23 cellular contexts compared by ENCODE assay signal in genomic region chr2:118669639-118670038, GRCh38.
"Had no signal": no experiment of that assay in that cellular context is flagged by ENCODE, and none has a peak within 500 bp of the region (broad histone marks: within the 10 kb centered on the region; RNA-seq: fewer than 3 reads in every experiment).

No MANE protein-coding gene starts in this region.

- H3K27me3 Mint-ChIP-seq: activated CD4-positive, alpha-beta T cell treated with anti-CD3 and anti-CD28 coated beads, Interleukin-2, amount 10 ng/mL, durations not matched to agents 24 days and 14 days had no signal

- H3K4me1 ChIP-seq: breast epithelium, upper lobe of right lung had no signal

- H3K36me3 Mint-ChIP-seq: activated naive CD4-positive, alpha-beta T cell treated with anti-CD3 and anti-CD28 coated beads, Interleukin-2, amount 50 U/mL, for 72 hours; naive thymus-derived CD8-positive, alpha-beta T cell had no signal

- H3K9me3 Mint-ChIP-seq: activated CD4-positive, alpha-beta T cell treated with anti-CD3 and anti-CD28 coated beads, Interleukin-2, amount 10 ng/mL, durations not matched to agents 24 days and 14 days; activated naive CD4-positive, alpha-beta T cell treated with anti-CD3 and anti-CD28 coated beads, Interleukin-2, amount 50 U/mL, for 72 hours; dendritic cell treated with granulocyte-macrophage colony-stimulating factor and Interleukin-4, amounts not matched to agents 40 ng/mL and 50 ng/mL, for 4 days; stimulated activated naive CD8-positive, alpha-beta T cell treated with anti-CD3 and anti-CD28 coated beads, Interleukin-15, Interleukin-2, amounts not matched to agents 100 ng/mL and 50 ng/mL, for 24 hours; T-helper 2 cell treated with Interferon-gamma antibody and Interleukin-4, amounts not matched to agents 5 μg/mL and 100 μg/mL, for 36 hours had no signal

- H3K27me3 ChIP-seq: breast epithelium, neutrophil, upper lobe of right lung had no signal

- H3K4me3 ChIP-seq: breast epithelium, mucosa of descending colon, skin epidermis, upper lobe of right lung had no signal

- DNase-seq: activated CD4-positive, CD25-positive, alpha-beta regulatory T cell; activated CD8-positive, alpha-beta memory T cell treated with anti-CD3 and anti-CD28 coated beads, Interleukin-2, amount 50 U/mL, for 4 hours; activated CD8-positive, alpha-beta T cell treated with anti-CD3 and anti-CD28 coated beads, Interleukin-2, amount 10 ng/mL, durations not matched to agents 7 days and 5 days; activated gamma-delta T cell; activated T-cell treated with anti-CD3 and anti-CD28 coated beads, Interleukin-2, amount 50 U/mL, for 48 hours; amygdala; cerebellar nuclear complex; effector memory CD4-positive, alpha-beta T cell; islet precursor cell; mucosa of descending colon; naive thymus-derived CD8-positive, alpha-beta T cell; stimulated activated CD4-positive, alpha-beta T cell treated with anti-CD3 and anti-CD28 coated beads, Interleukin-4, amount 100 ng/mL, for 4 hours; stimulated activated CD8-positive, alpha-beta memory T cell treated with anti-CD3 and anti-CD28 coated beads, Interleukin-4, amount 100 ng/mL, for 48 hours; upper lobe of right lung had no signal

- H3K36me3 ChIP-seq: breast epithelium, neutrophil, upper lobe of right lung had no signal

- H3K9me3 ChIP-seq: breast epithelium, mucosa of descending colon, neutrophil, upper lobe of right lung had no signal

- H3K4me1 Mint-ChIP-seq: activated CD4-positive, alpha-beta T cell treated with anti-CD3 and anti-CD28 coated beads, Interleukin-2, amount 10 ng/mL, durations not matched to agents 24 days and 14 days; naive thymus-derived CD8-positive, alpha-beta T cell had no signal

- H3K4me3 Mint-ChIP-seq: activated CD4-positive, alpha-beta T cell treated with anti-CD3 and anti-CD28 coated beads, Interleukin-2, amount 10 ng/mL, durations not matched to agents 24 days and 14 days; activated CD8-positive, alpha-beta T cell treated with anti-CD3 and anti-CD28 coated beads, Interleukin-2, amount 10 ng/mL, durations not matched to agents 7 days and 5 days; dendritic cell treated with granulocyte-macrophage colony-stimulating factor and Interleukin-4, amounts not matched to agents 40 ng/mL and 50 ng/mL, for 4 days; naive thymus-derived CD8-positive, alpha-beta T cell; stimulated activated naive CD8-positive, alpha-beta T cell treated with anti-CD3 and anti-CD28 coated beads, Interleukin-15, Interleukin-2, amounts not matched to agents 100 ng/mL and 50 ng/mL, for 24 hours; T-helper 2 cell treated with Interferon-gamma antibody and Interleukin-4, amounts not matched to agents 5 μg/mL and 100 μg/mL, for 36 hours had no signal

- H3K27ac ChIP-seq: breast epithelium, neutrophil, upper lobe of right lung had no signal

- ATAC-seq: activated CD8-positive, alpha-beta T cell treated with anti-CD3 and anti-CD28 coated beads, Interleukin-2, amount 10 ng/mL, durations not matched to agents 7 days and 5 days; activated naive CD4-positive, alpha-beta T cell treated with anti-CD3 and anti-CD28 coated beads, Interleukin-2, amount 50 U/mL, for 72 hours; left lobe of liver; mucosa of descending colon; naive thymus-derived CD8-positive, alpha-beta T cell; upper lobe of right lung had no signal

- H3K27ac Mint-ChIP-seq: activated CD4-positive, alpha-beta T cell treated with anti-CD3 and anti-CD28 coated beads, Interleukin-2, amount 10 ng/mL, durations not matched to agents 24 days and 14 days; activated CD8-positive, alpha-beta T cell treated with anti-CD3 and anti-CD28 coated beads, Interleukin-2, amount 10 ng/mL, durations not matched to agents 7 days and 5 days; activated naive CD4-positive, alpha-beta T cell treated with anti-CD3 and anti-CD28 coated beads, Interleukin-2, amount 50 U/mL, for 72 hours; dendritic cell treated with granulocyte-macrophage colony-stimulating factor and Interleukin-4, amounts not matched to agents 40 ng/mL and 50 ng/mL, for 4 days; naive thymus-derived CD8-positive, alpha-beta T cell; stimulated activated naive CD8-positive, alpha-beta T cell treated with anti-CD3 and anti-CD28 coated beads, Interleukin-15, Interleukin-2, amounts not matched to agents 100 ng/mL and 50 ng/mL, for 24 hours; T-helper 2 cell treated with Interferon-gamma antibody and Interleukin-4, amounts not matched to agents 5 μg/mL and 100 μg/mL, for 36 hours had no signal
